8 cellular contexts compared by ENCODE assay signal in genomic region chr20:53940883-53941546, GRCh38.
A peak's percentile ranks its signal among the peaks of the same experiment; 100 is the strongest.
DNase-seq lines count a peak whose midpoint lies in the region; ATAC-seq and TF ChIP-seq lines count a peak whose summit lies in the region.

No MANE protein-coding gene starts in this region.

- H3K4me3 ChIP-seq in GM12864 (ENCODE audit: low read depth, low read length) (peak overlapping the region; percentile 53), retinal pigment epithelial cell (ENCODE audit: low read length) (no peak overlapping the region)

- no peaks in the 10 kb centered on the region for H3K27me3 Mint-ChIP-seq in activated T-cell treated with anti-CD3 and anti-CD28 coated beads, Interleukin-2, amount 50 U/mL, for 4 hours (ENCODE audit: low read depth)

- H3K4me3 Mint-ChIP-seq in activated T-cell treated with anti-CD3 and anti-CD28 coated beads, Interleukin-2, amount 50 U/mL, for 4 hours: no peak overlapping the region

- no peaks in the 10 kb centered on the region for H3K9me3 Mint-ChIP-seq in activated T-cell treated with anti-CD3 and anti-CD28 coated beads, Interleukin-2, amount 50 U/mL, for 4 hours

- ATAC-seq in HG02763 (IDR thresholded peaks at IDR 0.05; ENCODE audit: unreplicated experiment): no peak
- no peak for ATAC-seq in activated T-cell treated with anti-CD3 and anti-CD28 coated beads, Interleukin-2, amount 50 U/mL, for 4 hours

- TF ChIP-seq CTCF in GM12864 (IDR thresholded peaks at IDR 0.05; ENCODE audit: low read depth, low read length, missing control alignments) (no peak), retinal pigment epithelial cell (conservative IDR thresholded peaks at IDR 0.05; ENCODE audit: low read depth, low read length) (no peak)

- no peaks in the 10 kb centered on the region for H3K36me3 Mint-ChIP-seq in activated T-cell treated with anti-CD3 and anti-CD28 coated beads, Interleukin-2, amount 50 U/mL, for 4 hours (ENCODE audit: insufficient read depth)

- DNase-seq in GM12864 (ENCODE audit: low read depth): no peak
- peak; percentile 40 for DNase-seq in RKO (ENCODE audit: low spot score)
- peak; percentile 82 for DNase-seq in foreskin melanocyte
- peak; percentile 44 for DNase-seq in retinal pigment epithelial cell (ENCODE audit: low read depth)
- no peak for DNase-seq in HPDE6-E6E7 (ENCODE audit: extremely low spot score)
- DNase-seq in ecto neural progenitor cell (ENCODE audit: low spot score): no peak
- DNase-seq in activated T-cell treated with anti-CD3 and anti-CD28 coated beads, Interleukin-2, amount 50 U/mL, for 4 hours: no peak

- peaks cover 30% of the 10 kb centered on the region for H3K4me1 Mint-ChIP-seq in activated T-cell treated with anti-CD3 and anti-CD28 coated beads, Interleukin-2, amount 50 U/mL, for 4 hours (ENCODE audit: low read depth)

Comparison
In these comparisons a context has a peak if more than half of its experiments do, and no peak if none do; other contexts are left out.
1. DNase-seq: peak in RKO (single experiment), foreskin melanocyte (single experiment) and retinal pigment epithelial cell (single experiment); none in GM12864 (single experiment), HPDE6-E6E7 (single experiment), ecto neural progenitor cell (single experiment) and activated T-cell treated with anti-CD3 and anti-CD28 coated beads, Interleukin-2, amount 50 U/mL, for 4 hours (single experiment).